28 cellular contexts compared by ENCODE assay signal in the genomic region with DNA sequence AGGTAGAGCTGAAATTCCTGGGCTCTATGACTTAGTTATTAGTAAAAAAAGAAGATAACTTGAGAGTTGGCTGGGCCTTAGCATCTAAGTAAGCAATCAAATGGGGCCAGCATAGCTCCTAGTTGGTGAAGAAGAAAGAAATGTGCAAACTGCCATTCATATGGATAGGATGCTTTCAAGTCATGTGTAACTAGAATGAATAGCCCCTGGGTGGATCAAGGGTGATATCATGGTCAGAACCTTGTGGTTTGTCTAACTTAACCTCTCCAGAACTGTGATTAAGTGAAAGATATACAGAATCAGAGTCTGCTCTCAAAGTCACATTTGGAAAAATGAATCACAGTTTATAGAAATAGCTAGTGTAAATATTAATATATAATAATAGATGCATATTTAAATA.
"Had no signal": no experiment of that assay in that cellular context is flagged by ENCODE, and none has a peak within 500 bp of the region (broad histone marks: within the 10 kb centered on the region; RNA-seq: fewer than 3 reads in every experiment).

No MANE protein-coding gene starts in this region.

- H3K36me3 ChIP-seq: adrenal gland, breast epithelium, Peyer's patch, WERI-Rb-1 had no signal

- FAIRE-seq: astrocyte had no signal

- H3K27me3 Mint-ChIP-seq: activated CD4-positive, alpha-beta T cell treated with anti-CD3 and anti-CD28 coated beads, Interleukin-2, amount 10 ng/mL, durations not matched to agents 7 days and 5 days; activated naive CD4-positive, alpha-beta T cell treated with anti-CD3 and anti-CD28 coated beads, Interleukin-2, amount 50 U/mL, for 24 hours; activated T-cell treated with anti-CD3 and anti-CD28 coated beads, Interleukin-2, amount 50 U/mL, for 24 hours had no signal

- H3K4me1 Mint-ChIP-seq: activated CD4-positive, alpha-beta T cell treated with anti-CD3 and anti-CD28 coated beads, Interleukin-2, amount 10 ng/mL, durations not matched to agents 7 days and 5 days; activated naive CD4-positive, alpha-beta T cell treated with anti-CD3 and anti-CD28 coated beads, Interleukin-2, amount 50 U/mL, for 24 hours had no signal

- H3K4me1 ChIP-seq: adrenal gland, breast epithelium, Peyer's patch had no signal

- ATAC-seq: activated CD8-positive, alpha-beta T cell treated with anti-CD3 and anti-CD28 coated beads, Interleukin-2, amount 10 ng/mL, durations not matched to agents 7 days and 5 days; body of pancreas had no signal

- DNase-seq: activated CD4-positive, alpha-beta T cell treated with anti-CD3 and anti-CD28 coated beads, Interleukin-2, amount 10 ng/mL, durations not matched to agents 7 days and 5 days; activated CD4-positive, alpha-beta T cell treated with anti-CD3 and anti-CD28 coated beads, Interleukin-2, amount 50 U/mL, for 48 hours; activated CD8-positive, alpha-beta T cell treated with anti-CD3 and anti-CD28 coated beads, Interleukin-2, amount 10 ng/mL, durations not matched to agents 7 days and 5 days; activated gamma-delta T cell; activated naive CD4-positive, alpha-beta T cell treated with Interleukin-2 at 50 U/mL for 16 hours; activated T-cell treated with anti-CD3 and anti-CD28 coated beads, Interleukin-2, amount 50 U/mL, for 24 hours; adrenal gland; body of pancreas; Karpas-422; KBM-7; NCI-H1105; NCI-H1417 treated with DMSO at 0.1 percent for 48 hours; NCI-H187 treated with DMSO at 0.1 percent for 48 hours; NCI-H2081; NCI-H226; NCI-H524 treated with DMSO at 0.1 percent for 48 hours; Peyer's patch; Right ventricle myocardium superior; SW 1271; T-helper 1 cell; T-helper 2 cell; T-helper 9 cell; WERI-Rb-1 had no signal

- H3K9me3 ChIP-seq: adrenal gland, body of pancreas, Peyer's patch had no signal

- H3K4me3 Mint-ChIP-seq: activated CD4-positive, alpha-beta T cell treated with anti-CD3 and anti-CD28 coated beads, Interleukin-2, amount 10 ng/mL, durations not matched to agents 7 days and 5 days; activated CD8-positive, alpha-beta T cell treated with anti-CD3 and anti-CD28 coated beads, Interleukin-2, amount 10 ng/mL, durations not matched to agents 7 days and 5 days; activated naive CD4-positive, alpha-beta T cell treated with anti-CD3 and anti-CD28 coated beads, Interleukin-2, amount 50 U/mL, for 24 hours; activated T-cell treated with anti-CD3 and anti-CD28 coated beads, Interleukin-2, amount 50 U/mL, for 24 hours had no signal

- H3K36me3 Mint-ChIP-seq: activated naive CD4-positive, alpha-beta T cell treated with anti-CD3 and anti-CD28 coated beads, Interleukin-2, amount 50 U/mL, for 24 hours had no signal

- H3K4me3 ChIP-seq: adrenal gland, body of pancreas, breast epithelium, Peyer's patch had no signal

- H3K27ac Mint-ChIP-seq: activated CD4-positive, alpha-beta T cell treated with anti-CD3 and anti-CD28 coated beads, Interleukin-2, amount 10 ng/mL, durations not matched to agents 7 days and 5 days; activated CD8-positive, alpha-beta T cell treated with anti-CD3 and anti-CD28 coated beads, Interleukin-2, amount 10 ng/mL, durations not matched to agents 7 days and 5 days; activated naive CD4-positive, alpha-beta T cell treated with anti-CD3 and anti-CD28 coated beads, Interleukin-2, amount 50 U/mL, for 24 hours; activated T-cell treated with anti-CD3 and anti-CD28 coated beads, Interleukin-2, amount 50 U/mL, for 24 hours; activated T-helper 2 cell treated with anti-CD3 and anti-CD28 coated beads, Interferon-gamma antibody, Interleukin-2, Interleukin-4, amounts not matched to agents 10 μg/mL and 5 μg/mL and 100 μg/mL, durations not matched to agents 14 hours and 24 hours and 36 hours had no signal

- H3K27me3 ChIP-seq: adrenal gland, body of pancreas, breast epithelium, Peyer's patch had no signal

- H3K27ac ChIP-seq: adrenal gland, body of pancreas, breast epithelium, Peyer's patch, RWPE1, WERI-Rb-1 had no signal
